ENCODE assay signal across 23 cellular contexts in genomic region chr11:70680781-70681281, GRCh38.
DNase-seq lines count a peak whose midpoint lies in the region; ATAC-seq and TF ChIP-seq lines count a peak whose summit lies in the region.
"Had no signal": no experiment of that assay in that cellular context is flagged by ENCODE, and none has a peak within 500 bp of the region (broad histone marks: within the 10 kb centered on the region; RNA-seq: fewer than 3 reads in every experiment).

No MANE protein-coding gene starts in this region.

- DNase-seq in activated CD8-positive, alpha-beta T cell treated with anti-CD3 and anti-CD28 coated beads for 36 hours = peak; percentile 59
- DNase-seq in activated CD8-positive, alpha-beta T cell treated with anti-CD3 and anti-CD28 coated beads, Interleukin-2, amount 10 ng/mL, durations not matched to agents 7 days and 5 days = no peak
- peak; percentile 38 for DNase-seq in Daoy (ENCODE audit: low read depth)
- no peak for DNase-seq in WTC11 (ENCODE audit: low spot score)
- peak; percentile 24 for DNase-seq in occipital lobe (lab: John Stamatoyannopoulos, UW)
- DNase-seq: activated CD4-positive, alpha-beta T cell treated with anti-CD3 and anti-CD28 coated beads, Interleukin-2, amount 50 U/mL, for 1 hour; activated CD8-positive, alpha-beta memory T cell treated with anti-CD3 and anti-CD28 coated beads, Interleukin-2, amount 50 U/mL, for 4 hours; activated gamma-delta T cell; body of pancreas; CD8-positive, alpha-beta T cell; GM23248; left lung; NCI-H1048; NCI-H2029 treated with DMSO at 0.1 percent for 48 hours; NCI-H446 treated with DMSO at 0.1 percent for 48 hours; nucleus accumbens; SK-N-SH; substantia nigra; T-helper 17 cell; upper lobe of left lung had no signal

- H3K4me1 Mint-ChIP-seq in activated CD8-positive, alpha-beta T cell treated with anti-CD3 and anti-CD28 coated beads for 36 hours (ENCODE audit: low read depth) = no peaks in the 10 kb centered on the region
- no peaks in the 10 kb centered on the region for H3K4me1 Mint-ChIP-seq in activated CD8-positive, alpha-beta T cell treated with anti-CD3 and anti-CD28 coated beads, Interleukin-2, amount 10 ng/mL, durations not matched to agents 7 days and 5 days (ENCODE audit: low read depth)
- peaks cover 23% of the 10 kb centered on the region for H3K4me1 Mint-ChIP-seq in WTC11
- H3K4me1 Mint-ChIP-seq: T-helper 17 cell had no signal

- CTCF ChIA-PET in activated CD8-positive, alpha-beta T cell treated with anti-CD3 and anti-CD28 coated beads for 36 hours (lab: Charles Lee) = no interaction called here
- CTCF ChIA-PET in activated CD8-positive, alpha-beta T cell treated with anti-CD3 and anti-CD28 coated beads, Interleukin-2, amount 10 ng/mL, durations not matched to agents 7 days and 5 days (lab: Charles Lee) = no interaction called here
- CTCF ChIA-PET in WTC11 (lab: Charles Lee) = interaction anchor here (0.5 kb wide), 1 partner anchor 1525 kb away, joined by 4 read pairs; no protein-coding TSS in a partner anchor

- H3K27ac Mint-ChIP-seq in activated CD8-positive, alpha-beta T cell treated with anti-CD3 and anti-CD28 coated beads for 36 hours = no peak overlapping the region
- H3K27ac Mint-ChIP-seq in activated CD8-positive, alpha-beta T cell treated with anti-CD3 and anti-CD28 coated beads, Interleukin-2, amount 10 ng/mL, durations not matched to agents 7 days and 5 days = no peak overlapping the region
- peak overlapping the region; percentile 64; the same call in 1 of the 2 replicates for H3K27ac Mint-ChIP-seq in WTC11
- H3K27ac Mint-ChIP-seq: CD8-positive, alpha-beta T cell; T-helper 17 cell had no signal

- H3K36me3 Mint-ChIP-seq in activated CD8-positive, alpha-beta T cell treated with anti-CD3 and anti-CD28 coated beads for 36 hours (ENCODE audit: low read depth) = no peaks in the 10 kb centered on the region
- no peaks in the 10 kb centered on the region for H3K36me3 Mint-ChIP-seq in activated CD8-positive, alpha-beta T cell treated with anti-CD3 and anti-CD28 coated beads, Interleukin-2, amount 10 ng/mL, durations not matched to agents 7 days and 5 days (ENCODE audit: low read depth)
- H3K36me3 Mint-ChIP-seq in WTC11 = 0 out of 2 replicates have a peak, but pooled peaks cover 2% of the 10 kb centered on the region
- H3K36me3 Mint-ChIP-seq: CD8-positive, alpha-beta T cell had no signal

- peaks cover 1% of the 10 kb centered on the region for H3K27me3 Mint-ChIP-seq in activated CD8-positive, alpha-beta T cell treated with anti-CD3 and anti-CD28 coated beads for 36 hours
- H3K27me3 Mint-ChIP-seq in activated CD8-positive, alpha-beta T cell treated with anti-CD3 and anti-CD28 coated beads, Interleukin-2, amount 10 ng/mL, durations not matched to agents 7 days and 5 days (ENCODE audit: low read depth) = no peaks in the 10 kb centered on the region
- H3K27me3 Mint-ChIP-seq in WTC11 (ENCODE audit: low read depth) = no peaks in the 10 kb centered on the region

- intact Hi-C loops in activated CD8-positive, alpha-beta T cell treated with anti-CD3 and anti-CD28 coated beads for 36 hours (cut with micrococcal nuclease) = no loop called here

- TF ChIP-seq CTCF in activated CD8-positive, alpha-beta T cell treated with anti-CD3 and anti-CD28 coated beads for 36 hours (IDR thresholded peaks at IDR 0.05) = no peak
- no peak for TF ChIP-seq CTCF in WTC11 (IDR thresholded peaks at IDR 0.05)

- peak; percentile 79 for ATAC-seq in activated CD8-positive, alpha-beta T cell treated with anti-CD3 and anti-CD28 coated beads for 36 hours
- ATAC-seq in activated CD8-positive, alpha-beta T cell treated with anti-CD3 and anti-CD28 coated beads, Interleukin-2, amount 10 ng/mL, durations not matched to agents 7 days and 5 days = no peak
- ATAC-seq in WTC11 = no peak
- no peak for ATAC-seq in HG03108 (IDR thresholded peaks at IDR 0.05; ENCODE audit: unreplicated experiment)
- ATAC-seq in GM18861 (IDR thresholded peaks at IDR 0.05; ENCODE audit: unreplicated experiment) = no peak
- ATAC-seq in HG02759 (IDR thresholded peaks at IDR 0.05; ENCODE audit: unreplicated experiment) = no peak
- ATAC-seq: body of pancreas; CD8-positive, alpha-beta T cell; left lung; T-helper 17 cell had no signal

- no peak overlapping the region for H3K4me3 Mint-ChIP-seq in activated CD8-positive, alpha-beta T cell treated with anti-CD3 and anti-CD28 coated beads for 36 hours
- H3K4me3 Mint-ChIP-seq in activated CD8-positive, alpha-beta T cell treated with anti-CD3 and anti-CD28 coated beads, Interleukin-2, amount 10 ng/mL, durations not matched to agents 7 days and 5 days = no peak overlapping the region
- no peak overlapping the region for H3K4me3 Mint-ChIP-seq in WTC11
- H3K4me3 Mint-ChIP-seq: CD8-positive, alpha-beta T cell; T-helper 17 cell had no signal

- no peaks in the 10 kb centered on the region for H3K9me3 Mint-ChIP-seq in activated CD8-positive, alpha-beta T cell treated with anti-CD3 and anti-CD28 coated beads for 36 hours
- H3K9me3 Mint-ChIP-seq in activated CD8-positive, alpha-beta T cell treated with anti-CD3 and anti-CD28 coated beads, Interleukin-2, amount 10 ng/mL, durations not matched to agents 7 days and 5 days (ENCODE audit: insufficient read depth) = no peaks in the 10 kb centered on the region
- H3K9me3 Mint-ChIP-seq in WTC11 = no peaks in the 10 kb centered on the region
- H3K9me3 Mint-ChIP-seq: CD8-positive, alpha-beta T cell had no signal

- POLR2A ChIA-PET in activated CD8-positive, alpha-beta T cell treated with anti-CD3 and anti-CD28 coated beads for 36 hours (lab: Charles Lee) = no interaction called here
- POLR2A ChIA-PET in activated CD8-positive, alpha-beta T cell treated with anti-CD3 and anti-CD28 coated beads, Interleukin-2, amount 10 ng/mL, durations not matched to agents 7 days and 5 days (lab: Charles Lee) = no interaction called here
- POLR2A ChIA-PET in WTC11 (lab: Charles Lee) = no interaction called here

TF ChIP-seq in WTC11, 78 proteins besides CTCF, POLR2A, EP300 and RAD21:
- TF ChIP-seq ZNF232 (CRISPR knock-in tag; IDR thresholded peaks at IDR 0.05) (no peak), GTF2I (CRISPR knock-in tag; conservative IDR thresholded peaks at IDR 0.05) (no peak), MXD4 (CRISPR knock-in tag; IDR thresholded peaks at IDR 0.05; ENCODE audit: borderline replicate concordance) (no peak), JUN (CRISPR knock-in tag; IDR thresholded peaks at IDR 0.05) (no peak), ZNF263 (CRISPR knock-in tag; IDR thresholded peaks at IDR 0.05; ENCODE audit: low read depth) (no peak), ZNF121 (CRISPR knock-in tag; IDR thresholded peaks at IDR 0.05) (no peak), NR3C1 (CRISPR knock-in tag; conservative IDR thresholded peaks at IDR 0.05; ENCODE audit: low read depth) (no peak), ZSCAN18 (CRISPR knock-in tag; IDR thresholded peaks at IDR 0.05) (no peak), IRF2 (CRISPR knock-in tag; IDR thresholded peaks at IDR 0.05; ENCODE audit: borderline replicate concordance, low read depth) (no peak), RELA (CRISPR knock-in tag; IDR thresholded peaks at IDR 0.05; ENCODE audit: borderline replicate concordance) (no peak), TEAD4 (CRISPR knock-in tag; IDR thresholded peaks at IDR 0.05) (no peak)
- TF ChIP-seq, protein P1, sequence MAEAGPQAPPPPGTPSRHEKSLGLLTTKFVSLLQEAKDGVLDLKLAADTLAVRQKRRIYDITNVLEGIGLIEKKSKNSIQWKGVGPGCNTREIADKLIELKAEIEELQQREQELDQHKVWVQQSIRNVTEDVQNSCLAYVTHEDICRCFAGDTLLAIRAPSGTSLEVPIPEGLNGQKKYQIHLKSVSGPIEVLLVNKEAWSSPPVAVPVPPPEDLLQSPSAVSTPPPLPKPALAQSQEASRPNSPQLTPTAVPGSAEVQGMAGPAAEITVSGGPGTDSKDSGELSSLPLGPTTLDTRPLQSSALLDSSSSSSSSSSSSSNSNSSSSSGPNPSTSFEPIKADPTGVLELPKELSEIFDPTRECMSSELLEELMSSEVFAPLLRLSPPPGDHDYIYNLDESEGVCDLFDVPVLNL (CRISPR knock-in tag; IDR thresholded peaks at IDR 0.05; ENCODE audit: borderline replicate concordance, low read depth) = no peak
- TF ChIP-seq, protein P2, sequence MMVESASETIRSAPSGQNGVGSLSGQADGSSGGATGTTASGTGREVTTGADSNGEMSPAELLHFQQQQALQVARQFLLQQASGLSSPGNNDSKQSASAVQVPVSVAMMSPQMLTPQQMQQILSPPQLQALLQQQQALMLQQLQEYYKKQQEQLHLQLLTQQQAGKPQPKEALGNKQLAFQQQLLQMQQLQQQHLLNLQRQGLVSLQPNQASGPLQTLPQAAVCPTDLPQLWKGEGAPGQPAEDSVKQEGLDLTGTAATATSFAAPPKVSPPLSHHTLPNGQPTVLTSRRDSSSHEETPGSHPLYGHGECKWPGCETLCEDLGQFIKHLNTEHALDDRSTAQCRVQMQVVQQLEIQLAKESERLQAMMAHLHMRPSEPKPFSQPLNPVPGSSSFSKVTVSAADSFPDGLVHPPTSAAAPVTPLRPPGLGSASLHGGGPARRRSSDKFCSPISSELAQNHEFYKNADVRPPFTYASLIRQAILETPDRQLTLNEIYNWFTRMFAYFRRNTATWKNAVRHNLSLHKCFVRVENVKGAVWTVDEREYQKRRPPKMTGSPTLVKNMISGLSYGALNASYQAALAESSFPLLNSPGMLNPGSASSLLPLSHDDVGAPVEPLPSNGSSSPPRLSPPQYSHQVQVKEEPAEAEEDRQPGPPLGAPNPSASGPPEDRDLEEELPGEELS (CRISPR knock-in tag; IDR thresholded peaks at IDR 0.05) = no peak

Comparison
In these comparisons a context has a peak if more than half of its experiments do, and no peak if none do; other contexts are left out.
1. DNase-seq: peak in activated CD8-positive, alpha-beta T cell treated with anti-CD3 and anti-CD28 coated beads for 36 hours (single experiment), Daoy (single experiment) and occipital lobe (single experiment); none in activated CD8-positive, alpha-beta T cell treated with anti-CD3 and anti-CD28 coated beads, Interleukin-2, amount 10 ng/mL, durations not matched to agents 7 days and 5 days (single experiment) and WTC11 (single experiment).